1 cellular context compared by ENCODE assay signal in the genomic region with DNA sequence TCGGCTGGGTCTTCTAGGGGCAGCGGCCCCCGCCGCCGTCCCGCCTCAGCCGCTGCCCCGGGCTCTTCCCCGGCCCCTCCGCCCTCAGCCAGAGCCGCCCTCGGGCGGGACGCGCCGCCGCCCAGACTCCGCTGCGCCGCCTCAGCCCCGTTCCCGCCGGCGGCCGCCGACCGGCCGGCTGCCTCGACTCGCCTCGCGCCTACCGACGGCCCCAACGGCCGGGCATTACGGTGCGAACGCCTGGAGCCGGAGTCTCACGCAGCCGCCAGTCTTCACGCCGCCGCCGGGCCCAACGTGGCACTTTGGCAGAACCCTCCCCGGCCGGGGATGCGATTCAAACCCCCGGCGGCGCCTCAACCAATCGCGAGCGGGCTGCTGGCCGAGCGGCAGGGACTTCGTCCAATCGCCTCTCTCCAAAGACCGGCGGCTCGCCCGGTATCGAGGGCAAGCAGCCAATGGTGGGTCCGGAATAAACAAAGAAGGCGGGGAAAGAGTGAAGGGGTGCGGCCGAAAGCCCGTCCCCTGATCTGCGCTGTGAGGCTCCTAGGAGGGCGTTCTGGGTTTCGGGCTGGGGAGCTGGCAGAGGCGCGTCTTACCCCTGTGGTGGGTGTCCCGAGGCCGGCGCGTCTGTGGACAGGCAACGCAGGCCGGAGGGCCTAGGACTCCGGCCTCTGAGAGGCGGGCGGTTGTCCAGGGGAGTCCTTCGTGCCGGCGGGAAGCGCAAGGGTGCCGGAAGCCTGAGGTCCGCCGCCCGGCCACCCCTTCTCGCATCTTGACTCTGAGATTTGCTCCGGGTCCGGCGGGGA.
TF ChIP-seq lines count a peak whose summit lies in the region.

CDR2 (minus strand) TSS at position 309 of the 806 bp plus-strand sequence. CDS start 310 bp downstream, outside the sequence.

TF ChIP-seq in HepG2, 621 proteins besides CTCF, POLR2A, EP300 and RAD21 (continued from another document and continues in another):
- TF ChIP-seq ATF4 (CRISPR knock-in tag; IDR thresholded peaks at IDR 0.05) (no peak), THAP7 (CRISPR knock-in tag; IDR thresholded peaks at IDR 0.05) (peak; percentile 85), TBL1XR1 (IDR thresholded peaks at IDR 0.05; ENCODE audit: borderline replicate concordance, low read length, partially characterized antibody) (no peak), KLF11 (CRISPR knock-in tag; IDR thresholded peaks at IDR 0.05) (peak; percentile 92), ZFAT (CRISPR knock-in tag; conservative IDR thresholded peaks at IDR 0.05) (0 out of 2 replicates have a peak, but pooled peaks have one; percentile 52), ELK4 (CRISPR knock-in tag; IDR thresholded peaks at IDR 0.05; ENCODE audit: borderline replicate concordance) (0 out of 2 replicates have a peak, but pooled peaks have one; percentile 53), ZNF777 (CRISPR knock-in tag; IDR thresholded peaks at IDR 0.05) (peak; percentile 81), ZFP36 (IDR thresholded peaks at IDR 0.05; ENCODE audit: borderline replicate concordance, low read depth, low read length, partially characterized antibody) (no peak), GMEB2 (CRISPR knock-in tag; IDR thresholded peaks at IDR 0.05; ENCODE audit: low read depth) (no peak), RARA (CRISPR knock-in tag; IDR thresholded peaks at IDR 0.05) (peak; percentile 5), TEAD3 (CRISPR knock-in tag; optimal IDR thresholded peaks at IDR 0.05; ENCODE audit: borderline replicate concordance) (peak; percentile 63), ISL2 (CRISPR knock-in tag; IDR thresholded peaks at IDR 0.05) (peak; percentile 73; the same call in 1 of the 2 replicates), SMAD3 (CRISPR knock-in tag; IDR thresholded peaks at IDR 0.05) (peak; percentile 61), KDM5A (IDR thresholded peaks at IDR 0.05; ENCODE audit: borderline replicate concordance, low read length) (peak; percentile 71; the same call in 1 of the 2 replicates), JUN (CRISPR knock-in tag; IDR thresholded peaks at IDR 0.05) (peak; percentile 16; the same call in 1 of the 2 replicates), ZNF205 (CRISPR knock-in tag; IDR thresholded peaks at IDR 0.05) (peak; percentile 66; the same call in 1 of the 2 replicates), ZNF530 (CRISPR knock-in tag; IDR thresholded peaks at IDR 0.05; ENCODE audit: low read depth) (no peak), ZNF598 (CRISPR knock-in tag; IDR thresholded peaks at IDR 0.05; ENCODE audit: borderline replicate concordance) (peak; percentile 90; the same call in 1 of the 2 replicates), KAT8 (CRISPR knock-in tag; IDR thresholded peaks at IDR 0.05) (peak; percentile 72), HNF1A (IDR thresholded peaks at IDR 0.05; ENCODE audit: low read depth) (no peak), HNF1A (CRISPR knock-in tag; IDR thresholded peaks at IDR 0.05; ENCODE audit: borderline replicate concordance) (peak; percentile 65; the same call in 1 of the 2 replicates), MXD4 (CRISPR knock-in tag; IDR thresholded peaks at IDR 0.05) (peak; percentile 93), SRF (IDR thresholded peaks at IDR 0.05; ENCODE audit: low read depth, low read length) (no peak), ZNF138 (CRISPR knock-in tag; IDR thresholded peaks at IDR 0.05; ENCODE audit: low read depth) (no peak; the same call in 1 of the 2 replicates), PPARG (CRISPR knock-in tag; conservative IDR thresholded peaks at IDR 0.05) (0 out of 2 replicates have a peak, but pooled peaks have one; percentile 21), KDM3A (CRISPR knock-in tag; IDR thresholded peaks at IDR 0.05; ENCODE audit: low read depth) (peak; percentile 66), NFKB2 (CRISPR knock-in tag; IDR thresholded peaks at IDR 0.05; ENCODE audit: borderline replicate concordance) (peak; percentile 64; the same call in 1 of the 2 replicates), ZNF564 (CRISPR knock-in tag; IDR thresholded peaks at IDR 0.05) (no peak; the same call in 1 of the 2 replicates), ZNF333 (CRISPR knock-in tag; IDR thresholded peaks at IDR 0.05; ENCODE audit: borderline replicate concordance) (peak; percentile 94), ZNF619 (CRISPR knock-in tag; IDR thresholded peaks at IDR 0.05) (0 out of 2 replicates have a peak, but pooled peaks have one; percentile 74), TFDP1 (CRISPR knock-in tag; IDR thresholded peaks at IDR 0.05; ENCODE audit: borderline replicate concordance) (peak; percentile 78), ZNF331 (CRISPR knock-in tag; IDR thresholded peaks at IDR 0.05) (0 out of 2 replicates have a peak, but pooled peaks have one; percentile 8), ZNF891 (CRISPR knock-in tag; IDR thresholded peaks at IDR 0.05) (peak; percentile 91), SKI (IDR thresholded peaks at IDR 0.05; ENCODE audit: partially characterized antibody) (peak; percentile 87), THYN1 (CRISPR knock-in tag; IDR thresholded peaks at IDR 0.05; ENCODE audit: borderline replicate concordance, low read depth) (no peak), ZNF615 (CRISPR knock-in tag; IDR thresholded peaks at IDR 0.05; ENCODE audit: borderline replicate concordance) (peak; percentile 88; the same call in 1 of the 2 replicates), NFRKB (IDR thresholded peaks at IDR 0.05) (no peak), ZNF552 (CRISPR knock-in tag; IDR thresholded peaks at IDR 0.05; ENCODE audit: borderline replicate concordance) (no peak), ZNF576 (CRISPR knock-in tag; IDR thresholded peaks at IDR 0.05) (peak; percentile 50; the same call in 1 of the 2 replicates), DRAP1 (CRISPR knock-in tag; IDR thresholded peaks at IDR 0.05) (peak; percentile 94)
- TF ChIP-seq, protein P1, sequence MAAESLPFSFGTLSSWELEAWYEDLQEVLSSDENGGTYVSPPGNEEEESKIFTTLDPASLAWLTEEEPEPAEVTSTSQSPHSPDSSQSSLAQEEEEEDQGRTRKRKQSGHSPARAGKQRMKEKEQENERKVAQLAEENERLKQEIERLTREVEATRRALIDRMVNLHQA (CRISPR knock-in tag; IDR thresholded peaks at IDR 0.05) = no peak
- TF ChIP-seq, protein P2, sequence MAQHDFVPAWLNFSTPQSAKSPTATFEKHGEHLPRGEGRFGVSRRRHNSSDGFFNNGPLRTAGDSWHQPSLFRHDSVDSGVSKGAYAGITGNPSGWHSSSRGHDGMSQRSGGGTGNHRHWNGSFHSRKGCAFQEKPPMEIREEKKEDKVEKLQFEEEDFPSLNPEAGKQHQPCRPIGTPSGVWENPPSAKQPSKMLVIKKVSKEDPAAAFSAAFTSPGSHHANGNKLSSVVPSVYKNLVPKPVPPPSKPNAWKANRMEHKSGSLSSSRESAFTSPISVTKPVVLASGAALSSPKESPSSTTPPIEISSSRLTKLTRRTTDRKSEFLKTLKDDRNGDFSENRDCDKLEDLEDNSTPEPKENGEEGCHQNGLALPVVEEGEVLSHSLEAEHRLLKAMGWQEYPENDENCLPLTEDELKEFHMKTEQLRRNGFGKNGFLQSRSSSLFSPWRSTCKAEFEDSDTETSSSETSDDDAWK (CRISPR knock-in tag; IDR thresholded peaks at IDR 0.05) = no peak
- TF ChIP-seq, protein P3, sequence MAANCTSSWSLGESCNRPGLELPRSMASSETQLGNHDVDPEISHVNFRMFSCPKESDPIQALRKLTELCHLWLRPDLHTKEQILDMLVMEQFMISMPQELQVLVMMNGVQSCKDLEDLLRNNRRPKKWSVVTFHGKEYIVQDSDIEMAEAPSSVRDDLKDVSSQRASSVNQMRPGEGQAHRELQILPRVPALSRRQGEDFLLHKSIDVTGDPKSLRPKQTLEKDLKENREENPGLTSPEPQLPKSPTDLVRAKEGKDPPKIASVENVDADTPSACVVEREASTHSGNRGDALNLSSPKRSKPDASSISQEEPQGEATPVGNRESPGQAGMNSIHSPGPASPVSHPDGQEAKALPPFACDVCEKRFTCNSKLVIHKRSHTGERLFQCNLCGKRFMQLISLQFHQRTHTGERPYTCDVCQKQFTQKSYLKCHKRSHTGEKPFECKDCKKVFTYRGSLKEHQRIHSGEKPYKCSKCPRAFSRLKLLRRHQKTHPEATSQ (CRISPR knock-in tag; IDR thresholded peaks at IDR 0.05; ENCODE audit: borderline replicate concordance) = no peak
- TF ChIP-seq, protein P4, sequence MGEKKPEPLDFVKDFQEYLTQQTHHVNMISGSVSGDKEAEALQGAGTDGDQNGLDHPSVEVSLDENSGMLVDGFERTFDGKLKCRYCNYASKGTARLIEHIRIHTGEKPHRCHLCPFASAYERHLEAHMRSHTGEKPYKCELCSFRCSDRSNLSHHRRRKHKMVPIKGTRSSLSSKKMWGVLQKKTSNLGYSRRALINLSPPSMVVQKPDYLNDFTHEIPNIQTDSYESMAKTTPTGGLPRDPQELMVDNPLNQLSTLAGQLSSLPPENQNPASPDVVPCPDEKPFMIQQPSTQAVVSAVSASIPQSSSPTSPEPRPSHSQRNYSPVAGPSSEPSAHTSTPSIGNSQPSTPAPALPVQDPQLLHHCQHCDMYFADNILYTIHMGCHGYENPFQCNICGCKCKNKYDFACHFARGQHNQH (CRISPR knock-in tag; IDR thresholded peaks at IDR 0.05) = no peak
